Comparison of ENCODE assay signal across 24 cellular contexts in the genomic region with DNA sequence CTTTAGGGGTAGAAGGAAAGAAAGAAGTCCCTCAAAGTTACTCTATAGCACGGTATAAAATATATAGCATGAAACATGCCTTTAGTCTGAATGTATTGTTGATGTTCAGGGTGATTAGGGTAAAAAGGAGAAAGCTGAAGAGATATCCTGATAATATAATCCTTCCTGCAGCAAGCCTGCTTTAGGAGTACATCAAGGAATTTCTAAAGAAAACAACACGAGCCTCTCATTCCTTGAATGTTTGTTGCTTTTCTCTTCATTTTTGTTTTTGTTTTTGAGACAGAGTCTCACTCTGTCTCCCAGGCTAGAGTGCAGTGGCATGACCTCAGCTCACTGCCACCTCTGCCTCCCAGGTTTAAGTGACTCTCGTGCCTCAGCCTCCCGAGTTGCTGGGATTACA.
"Had no signal": no experiment of that assay in that cellular context is flagged by ENCODE, and none has a peak within 500 bp of the region (broad histone marks: within the 10 kb centered on the region; RNA-seq: fewer than 3 reads in every experiment).

No MANE protein-coding gene starts in this region.

- H3K36me3 ChIP-seq: breast epithelium, Peyer's patch, SJCRH30, WERI-Rb-1 had no signal

- H3K4me3 ChIP-seq: breast epithelium, Peyer's patch, SJCRH30 had no signal

- H3K27ac ChIP-seq: RWPE1, SJCRH30, WERI-Rb-1 had no signal

- H3K4me1 ChIP-seq: breast epithelium had no signal

- DNase-seq: activated CD4-positive, alpha-beta T cell treated with anti-CD3 and anti-CD28 coated beads for 4 hours; activated CD8-positive, alpha-beta memory T cell treated with anti-CD3 and anti-CD28 coated beads, Interleukin-2, amount 50 U/mL, for 4 hours; activated CD8-positive, alpha-beta T cell treated with anti-CD3 and anti-CD28 coated beads for 36 hours; activated gamma-delta T cell treated with Interleukin-2 at 50 U/mL for 16 hours; activated naive CD4-positive, alpha-beta T cell treated with anti-CD3 and anti-CD28 coated beads, Interleukin-2, amount 10 ng/mL, durations not matched to agents 7 days and 5 days; activated naive CD8-positive, alpha-beta T cell treated with anti-CD3 and anti-CD28 coated beads for 36 hours; activated T-cell treated with anti-CD3 and anti-CD28 coated beads, Interleukin-2, amount 50 U/mL, for 72 hours; aorta; Kasumi-1; KBM-7; NCI-H1048; NCI-H146; NCI-H187 treated with DMSO at 0.1 percent for 48 hours; NCI-H2081 treated with DMSO at 0.1 percent for 48 hours; NCI-H446; NCI-H524; Peyer's patch; Right ventricle myocardium superior; SJCRH30; SK-N-SH; T-helper 1 cell; WERI-Rb-1 had no signal

- H3K9me3 ChIP-seq: breast epithelium, Peyer's patch, SJCRH30, SK-N-SH had no signal

- H3K9ac ChIP-seq: SK-N-SH had no signal

- H3K27me3 ChIP-seq: breast epithelium, Peyer's patch, SJCRH30 had no signal

- ATAC-seq: activated CD8-positive, alpha-beta T cell treated with anti-CD3 and anti-CD28 coated beads for 36 hours; activated T-cell treated with anti-CD3 and anti-CD28 coated beads, Interleukin-2, amount 50 U/mL, for 72 hours had no signal
